Comparison of ENCODE assay signal across 14 cellular contexts in the genomic region with DNA sequence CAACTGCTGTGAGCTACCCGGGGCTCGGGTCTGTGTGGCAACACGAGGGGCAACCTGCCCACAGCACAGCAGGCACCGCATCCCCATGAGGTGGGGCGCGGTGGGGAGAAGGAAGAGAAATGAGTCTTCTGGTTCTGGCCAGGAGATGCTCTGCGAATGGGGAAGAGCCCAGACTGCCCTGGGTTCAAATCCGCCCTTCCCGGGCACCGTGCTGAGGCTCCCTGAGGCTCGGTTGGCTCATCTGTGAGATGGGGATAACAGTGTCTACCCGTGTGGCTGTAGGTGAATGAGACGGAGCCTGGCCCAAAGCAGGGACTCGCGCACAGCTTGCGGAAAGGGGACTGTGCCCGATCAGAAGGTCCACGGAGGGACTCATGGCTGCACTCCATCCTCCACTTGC.
DNase-seq lines count a peak whose midpoint lies in the region; ATAC-seq and TF ChIP-seq lines count a peak whose summit lies in the region.
"Had no signal": no experiment of that assay in that cellular context is flagged by ENCODE, and none has a peak within 500 bp of the region (broad histone marks: within the 10 kb centered on the region; RNA-seq: fewer than 3 reads in every experiment).

No MANE protein-coding gene starts in this region.

- H4K12ac ChIP-seq in trophoblast cell (ENCODE audit: low read depth, low read length): no peak overlapping the region

- no peak overlapping the region for H3K14ac ChIP-seq in trophoblast cell (ENCODE audit: low read length)

- H3K18ac ChIP-seq in trophoblast cell (ENCODE audit: low read length): peak overlapping the region; percentile 15

- no peak for TF ChIP-seq CTCF in RWPE1 (conservative IDR thresholded peaks at IDR 0.05; ENCODE audit: low read depth)
- no peak for TF ChIP-seq CTCF in foreskin keratinocyte (conservative IDR thresholded peaks at IDR 0.05)

- H3K4me1 Mint-ChIP-seq in central memory CD8-positive, alpha-beta T cell: peaks cover 11% of the 10 kb centered on the region

- H3K4me3 Mint-ChIP-seq in central memory CD8-positive, alpha-beta T cell: no peak overlapping the region
- H3K4me3 Mint-ChIP-seq: B cell; CD8-positive, alpha-beta T cell had no signal

- H3K79me1 ChIP-seq in trophoblast cell (ENCODE audit: low read length): peaks cover 59% of the 10 kb centered on the region

- CTCF ChIA-PET in RWPE1 (lab: Yijun Ruan, JAX): no interaction called here

- H3K4me3 ChIP-seq in trophoblast cell (ENCODE audit: low read depth, low read length): no peak overlapping the region
- H3K4me3 ChIP-seq: BLaER1 treated with 17β-estradiol and CSF1 and Interleukin-3, amounts not matched to agents 10 nM and 100 nM had no signal

- no peak overlapping the region for H3K23ac ChIP-seq in trophoblast cell (ENCODE audit: low read length)

- no peak overlapping the region for H2AFZ ChIP-seq in trophoblast cell (ENCODE audit: insufficient read depth, low read length, poor library complexity)

- peaks cover 5% of the 10 kb centered on the region for H3K9me3 ChIP-seq in trophoblast cell (ENCODE audit: insufficient read depth, low read depth, low read length)

- H3K4me2 ChIP-seq in trophoblast cell (ENCODE audit: low read length): no peak overlapping the region
- H3K4me2 ChIP-seq: BLaER1 treated with 17β-estradiol and CSF1 and Interleukin-3, amounts not matched to agents 10 nM and 100 nM had no signal

- H3K4ac ChIP-seq in trophoblast cell (ENCODE audit: low read depth, low read length): peak overlapping the region; percentile 71

- H4K91ac ChIP-seq in trophoblast cell (ENCODE audit: low read depth, low read length): peak overlapping the region; percentile 56

- no peak overlapping the region for H3K9ac ChIP-seq in trophoblast cell (ENCODE audit: low read length)
- H3K9ac ChIP-seq: BLaER1 treated with 17β-estradiol and CSF1 and Interleukin-3, amounts not matched to agents 10 nM and 100 nM had no signal

- ATAC-seq in central memory CD8-positive, alpha-beta T cell (replicated peaks; ENCODE audit: extremely low read depth, poor library complexity, severe bottlenecking): no peak
- ATAC-seq in esophagus mucosa (no peak), foreskin keratinocyte (no peak)
- ATAC-seq: CD8-positive, alpha-beta T cell had no signal

- H3K27ac Mint-ChIP-seq in central memory CD8-positive, alpha-beta T cell (ENCODE audit: low read depth): peak overlapping the region; percentile 62
- H3K27ac Mint-ChIP-seq: CD8-positive, alpha-beta T cell had no signal

- peaks cover 44 to 56% of the 10 kb centered on the region in 2 experiments for H3K4me1 ChIP-seq in trophoblast cell (ENCODE audit: control insufficient read depth in 1 of 2, insufficient read depth in 2 of 2, low read length in 2 of 2)
- peaks cover 21% of the 10 kb centered on the region for H3K4me1 ChIP-seq in foreskin keratinocyte

- peaks cover 14 to 21% of the 10 kb centered on the region in 2 experiments for H3K36me3 ChIP-seq in trophoblast cell (ENCODE audit: control insufficient read depth in 1 of 2, insufficient read depth in 2 of 2, low read length in 2 of 2)

- no peaks in the 10 kb centered on the region for H3K27me3 ChIP-seq in trophoblast cell (ENCODE audit: insufficient read depth, low read length)
- no peaks in the 10 kb centered on the region for H3K27me3 ChIP-seq in foreskin keratinocyte
- H3K27me3 ChIP-seq: BLaER1 treated with 17β-estradiol and CSF1 and Interleukin-3, amounts not matched to agents 10 nM and 100 nM had no signal

- WGBS in trophoblast cell (ENCODE audit: extremely low coverage, insufficient coverage, insufficient read length): no CpG with 5 or more reads among the region's 18 CpGs

- peak overlapping the region; percentile 30 for H2BK12ac ChIP-seq in trophoblast cell (ENCODE audit: low read length)

- peaks cover 50% of the 10 kb centered on the region for H3K79me2 ChIP-seq in trophoblast cell (ENCODE audit: control insufficient read depth, insufficient read depth, low read length, poor library complexity)

- H2BK120ac ChIP-seq in trophoblast cell (ENCODE audit: insufficient read depth, low read length, poor library complexity): peak overlapping the region; percentile 20

- H2AK5ac ChIP-seq in trophoblast cell (ENCODE audit: low read length): no peak overlapping the region

- DNase-seq in RWPE1 (ENCODE audit: low spot score) (no peak), trophoblast cell (no peak), SKM-1 treated with dmso at 0.1 percent for 144 hours (lab: John Stamatoyannopoulos, UW; ENCODE audit: unreplicated experiment) (no peak), foreskin keratinocyte (no peak)
- DNase-seq in central memory CD8-positive, alpha-beta T cell (ENCODE audit: low spot score in 2 of 2): no peak
- DNase-seq: Calu3; CD8-positive, alpha-beta T cell; DMS79 treated with DMSO at 0.1 percent for 48 hours; GF-D8; GOT3; H7 had no signal

- H3K9me3 Mint-ChIP-seq in central memory CD8-positive, alpha-beta T cell: peaks cover 7% of the 10 kb centered on the region

- no peak overlapping the region for H2BK5ac ChIP-seq in trophoblast cell (ENCODE audit: low read depth, low read length, poor library complexity)

- POLR2A ChIA-PET in RWPE1 (lab: Yijun Ruan, JAX; ENCODE audit: low non-redundant PET): no interaction called here

- H3K27me3 Mint-ChIP-seq in central memory CD8-positive, alpha-beta T cell: peaks cover 14% of the 10 kb centered on the region
- H3K27me3 Mint-ChIP-seq: B cell had no signal

- H3K27ac ChIP-seq in RWPE1 (peak overlapping the region; percentile 100), trophoblast cell (ENCODE audit: low read depth, low read length) (no peak overlapping the region), foreskin keratinocyte (no peak overlapping the region)
- H3K27ac ChIP-seq: BLaER1 treated with 17β-estradiol and CSF1 and Interleukin-3, amounts not matched to agents 10 nM and 100 nM had no signal

- H4K8ac ChIP-seq in trophoblast cell (ENCODE audit: low read depth, low read length): no peak overlapping the region

- H3K36me3 Mint-ChIP-seq in central memory CD8-positive, alpha-beta T cell (ENCODE audit: insufficient read depth): no peaks in the 10 kb centered on the region
